In the genomic region with DNA sequence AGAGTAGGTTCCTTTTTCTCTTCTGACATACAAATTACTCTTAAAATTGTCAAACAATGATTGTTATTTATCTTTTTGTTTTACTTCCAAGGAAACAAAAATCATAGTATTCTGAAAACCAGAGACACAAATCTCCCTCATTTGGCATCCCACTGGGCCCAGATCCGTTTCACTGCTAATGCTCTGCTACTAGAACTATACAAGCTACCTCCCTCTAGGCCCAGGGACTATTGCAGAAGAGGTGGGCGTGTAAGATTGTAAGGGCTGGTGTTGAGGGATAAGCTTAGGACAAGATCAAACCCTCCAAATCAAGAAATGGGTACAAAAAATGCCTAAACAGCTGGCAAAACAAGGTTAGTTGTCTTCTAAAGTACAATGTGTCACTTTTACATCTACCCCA, we compare ENCODE assay signal across 21 cellular contexts.
"Had no signal": no experiment of that assay in that cellular context is flagged by ENCODE, and none has a peak within 500 bp of the region (broad histone marks: within the 10 kb centered on the region; RNA-seq: fewer than 3 reads in every experiment).

No MANE protein-coding gene starts in this region.

- DNase-seq: Kasumi-1, MM.1S, NCI-H1092 treated with DMSO at 0.1 percent for 48 hours, NCI-H1436 treated with DMSO at 0.1 percent for 48 hours, NCI-H1694, NCI-H187 treated with DMSO at 0.1 percent for 48 hours, NCI-H2029 treated with DMSO at 0.1 percent for 48 hours, NCI-H2227 treated with DMSO at 0.1 percent for 48 hours, NCI-H524, NCI-H526 treated with DMSO at 0.1 percent for 48 hours, NCI-H748 treated with DMSO at 0.1 percent for 48 hours, PC-3, SHP77, SK-N-SH had no signal

- H3K27me3 Mint-ChIP-seq: IgD-negative memory B cell had no signal

- H3K9ac ChIP-seq: KMS-11, SK-N-SH had no signal

- H3K9me3 ChIP-seq: SK-N-SH had no signal

- H3K27ac ChIP-seq: HL-60, KMS-11, RWPE1 had no signal

- H3K4me3 Mint-ChIP-seq: IgD-negative memory B cell had no signal

- FAIRE-seq: HTR-8/SVneo, K562 had no signal

- H3K4me2 ChIP-seq: KMS-11, SK-N-SH had no signal

- H3K4me3 ChIP-seq: K562 had no signal

- ATAC-seq: K562, Panc1, PC-3 had no signal

- H3K27ac Mint-ChIP-seq: IgD-negative memory B cell had no signal
